Comparison of ENCODE assay signal across 1 cellular context in genomic region chr5:177593511-177593910, GRCh38.
TF ChIP-seq lines count a peak whose summit lies in the region.

No MANE protein-coding gene starts in this region.

TF ChIP-seq in A549, 52 proteins besides CTCF, POLR2A, EP300 and RAD21 (continued from another document):
- TF ChIP-seq RCOR1 (IDR thresholded peaks at IDR 0.05; ENCODE audit: low read depth, low read length) (no peak), ZSCAN20 (CRISPR knock-in tag; IDR thresholded peaks at IDR 0.05) (no peak), PBX3 (IDR thresholded peaks at IDR 0.05) (no peak), ZNF302 (CRISPR knock-in tag; IDR thresholded peaks at IDR 0.05) (no peak), NR3C1 (IDR thresholded peaks at IDR 0.05) (no peak), RNF2 (IDR thresholded peaks at IDR 0.05; ENCODE audit: borderline replicate concordance, low read depth) (no peak), HDAC2 (IDR thresholded peaks at IDR 0.05) (no peak), NFE2L2 (conservative IDR thresholded peaks at IDR 0.05; ENCODE audit: low read length) (no peak), KDM5A (IDR thresholded peaks at IDR 0.05) (no peak), BHLHE40 (IDR thresholded peaks at IDR 0.05; ENCODE audit: low read depth, low read length) (no peak), JUNB (IDR thresholded peaks at IDR 0.05) (no peak), SREBF2 (IDR thresholded peaks at IDR 0.05) (no peak)
- TF ChIP-seq, protein P1, sequence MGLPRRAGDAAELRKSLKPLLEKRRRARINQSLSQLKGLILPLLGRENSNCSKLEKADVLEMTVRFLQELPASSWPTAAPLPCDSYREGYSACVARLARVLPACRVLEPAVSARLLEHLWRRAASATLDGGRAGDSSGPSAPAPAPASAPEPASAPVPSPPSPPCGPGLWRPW (IDR thresholded peaks at IDR 0.05): no peak
- TF ChIP-seq, protein P2, sequence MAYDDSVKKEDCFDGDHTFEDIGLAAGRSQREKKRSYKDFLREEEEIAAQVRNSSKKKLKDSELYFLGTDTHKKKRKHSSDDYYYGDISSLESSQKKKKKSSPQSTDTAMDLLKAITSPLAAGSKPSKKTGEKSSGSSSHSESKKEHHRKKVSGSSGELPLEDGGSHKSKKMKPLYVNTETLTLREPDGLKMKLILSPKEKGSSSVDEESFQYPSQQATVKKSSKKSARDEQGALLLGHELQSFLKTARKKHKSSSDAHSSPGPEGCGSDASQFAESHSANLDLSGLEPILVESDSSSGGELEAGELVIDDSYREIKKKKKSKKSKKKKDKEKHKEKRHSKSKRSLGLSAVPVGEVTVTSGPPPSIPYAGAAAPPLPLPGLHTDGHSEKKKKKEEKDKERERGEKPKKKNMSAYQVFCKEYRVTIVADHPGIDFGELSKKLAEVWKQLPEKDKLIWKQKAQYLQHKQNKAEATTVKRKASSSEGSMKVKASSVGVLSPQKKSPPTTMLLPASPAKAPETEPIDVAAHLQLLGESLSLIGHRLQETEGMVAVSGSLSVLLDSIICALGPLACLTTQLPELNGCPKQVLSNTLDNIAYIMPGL (CRISPR knock-in tag; IDR thresholded peaks at IDR 0.05; ENCODE audit: borderline replicate concordance): no peak
